Comparison of ENCODE assay signal across 8 cellular contexts in the genomic region with DNA sequence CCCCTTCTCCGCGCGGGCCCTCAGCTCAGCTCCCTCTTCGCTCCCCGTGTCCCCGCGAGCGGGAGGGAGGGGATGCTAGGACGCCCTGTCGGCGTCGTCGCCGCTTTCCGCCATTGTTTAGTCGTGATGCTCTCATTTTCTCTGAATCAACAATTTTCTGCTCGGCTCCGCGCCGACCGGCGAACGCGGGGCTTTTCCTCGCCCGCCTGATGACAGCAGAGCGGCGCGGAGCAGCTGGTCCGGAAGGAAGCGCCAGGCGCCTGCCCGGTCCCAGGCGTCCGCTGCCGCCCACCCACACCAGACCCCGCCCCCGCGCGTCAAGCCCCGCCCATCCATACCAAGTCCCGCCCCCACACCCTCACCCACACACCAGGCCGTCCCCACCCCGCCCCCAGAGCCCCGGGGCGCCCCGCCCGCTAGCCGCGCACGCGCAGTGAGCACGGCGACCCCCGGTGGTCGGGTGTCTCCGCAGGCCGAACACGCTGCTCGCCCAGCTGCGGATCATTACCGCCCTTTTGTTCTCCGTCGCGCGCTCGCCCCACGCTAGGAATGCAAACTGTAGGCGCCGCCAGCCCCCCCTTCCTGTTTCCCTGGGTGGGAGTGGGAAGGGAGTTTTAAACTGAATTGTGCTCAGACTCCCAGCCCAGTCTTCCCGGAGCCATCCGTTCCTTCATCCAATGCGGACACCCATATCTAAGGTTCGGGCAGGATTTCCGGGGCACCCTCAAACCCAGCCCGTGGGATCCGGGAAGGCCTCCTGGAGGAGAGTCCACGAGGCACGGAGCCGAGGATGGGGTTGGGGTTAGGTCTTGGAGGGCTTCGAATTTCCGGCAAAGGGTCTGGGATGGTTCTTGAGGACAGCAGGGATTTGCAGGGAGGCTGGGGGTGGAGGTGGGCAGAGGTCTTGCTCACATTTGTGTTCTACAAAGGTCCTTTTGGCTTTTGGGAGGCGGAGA. TPM values are rescaled to one million over a fixed set of nuclear protein-coding genes. Genes with fewer than 3 reads are reported as not detected.
DNase-seq lines count a peak whose midpoint lies in the region; ATAC-seq lines count a peak whose summit lies in the region.

No MANE protein-coding gene starts in this region.

- DNase-seq in LHCN-M2 (ENCODE audit: low read depth) (peak; percentile 41), dermis blood vessel endothelial cell (peak; percentile 76), lung microvascular endothelial cell (ENCODE audit: low read depth in 2 of 2) (peak; percentile 68 to 77), epidermal melanocyte (ENCODE audit: insufficient read length, low spot score) (no peak), 8988T (no peak)
- DNase-seq in activated CD4-positive, alpha-beta T cell treated with anti-CD3 and anti-CD28 coated beads, Interleukin-2, amount 50 U/mL, for 1 hour: peak; percentile 43
- DNase-seq in stimulated activated CD4-positive, alpha-beta T cell treated with anti-CD3 and anti-CD28 coated beads, TNF-alpha, amount 100 ng/mL, for 4 hours (ENCODE audit: low read depth in 3 of 3): peak; percentile 36 to 46 (median 39)

- ATAC-seq in GM18511 (IDR thresholded peaks at IDR 0.05; ENCODE audit: unreplicated experiment): peak; percentile 41

RNA-seq across cellular contexts. Expression of a gene that starts 49.8 kb away (rescaled TPM):
- not detected in 2 replicates for total RNA-seq in LHCN-M2 (2014; rRNA removed)
- not detected for polyA plus RNA-seq in LHCN-M2 (2012)
- total RNA-seq in dermis blood vessel endothelial cell: 0.05 TPM in 1 of 2 replicates, not detected in the other
- not detected in 2 replicates for total RNA-seq in lung microvascular endothelial cell

Comparison
In these comparisons a context has a peak if more than half of its experiments do, and no peak if none do; other contexts are left out.
1. DNase-seq: peak in LHCN-M2 (single experiment), activated CD4-positive, alpha-beta T cell treated with anti-CD3 and anti-CD28 coated beads, Interleukin-2, amount 50 U/mL, for 1 hour (single experiment), dermis blood vessel endothelial cell (single experiment), lung microvascular endothelial cell (2 of 2) and stimulated activated CD4-positive, alpha-beta T cell treated with anti-CD3 and anti-CD28 coated beads, TNF-alpha, amount 100 ng/mL, for 4 hours (3 of 3); none in epidermal melanocyte (single experiment) and 8988T (single experiment).